1 cellular context compared by ENCODE assay signal in the genomic region with DNA sequence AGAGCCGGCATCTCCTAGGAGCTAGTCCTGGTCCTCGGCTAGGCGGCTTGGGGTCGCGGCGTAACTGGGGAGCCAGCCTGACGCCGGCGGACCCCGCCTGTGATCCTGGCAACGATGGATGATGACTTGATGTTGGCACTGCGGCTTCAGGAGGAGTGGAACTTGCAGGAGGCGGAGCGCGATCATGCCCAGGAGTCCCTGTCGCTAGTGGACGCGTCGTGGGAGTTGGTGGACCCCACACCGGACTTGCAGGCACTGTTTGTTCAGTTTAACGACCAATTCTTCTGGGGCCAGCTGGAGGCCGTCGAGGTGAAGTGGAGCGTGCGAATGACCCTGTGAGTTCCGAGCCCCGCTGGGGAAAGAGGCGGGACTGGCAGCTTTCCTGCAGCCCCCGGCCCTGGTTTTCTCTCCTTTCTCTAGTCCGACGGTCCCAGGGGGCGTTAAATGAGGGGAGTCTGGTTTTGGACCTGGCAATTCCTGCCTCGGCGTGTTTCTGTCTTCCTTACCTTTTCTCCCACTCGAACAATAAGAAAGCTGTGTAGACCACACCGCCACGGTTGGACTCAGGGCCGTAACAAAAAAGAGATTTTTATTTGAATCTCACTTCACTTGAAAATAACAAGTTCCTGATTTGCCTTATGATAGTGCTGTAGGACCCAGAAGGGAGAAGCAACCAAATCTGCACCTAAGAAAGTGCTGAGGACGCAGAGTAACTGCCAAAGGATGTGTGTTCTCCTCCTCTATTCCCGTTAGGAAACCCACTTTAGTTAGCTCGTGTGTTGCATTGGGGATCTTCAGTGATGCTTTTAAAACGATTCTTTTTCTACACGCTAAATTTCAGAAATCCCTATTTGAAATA.
TF ChIP-seq lines count a peak whose summit lies in the region.

A gene with protein sequence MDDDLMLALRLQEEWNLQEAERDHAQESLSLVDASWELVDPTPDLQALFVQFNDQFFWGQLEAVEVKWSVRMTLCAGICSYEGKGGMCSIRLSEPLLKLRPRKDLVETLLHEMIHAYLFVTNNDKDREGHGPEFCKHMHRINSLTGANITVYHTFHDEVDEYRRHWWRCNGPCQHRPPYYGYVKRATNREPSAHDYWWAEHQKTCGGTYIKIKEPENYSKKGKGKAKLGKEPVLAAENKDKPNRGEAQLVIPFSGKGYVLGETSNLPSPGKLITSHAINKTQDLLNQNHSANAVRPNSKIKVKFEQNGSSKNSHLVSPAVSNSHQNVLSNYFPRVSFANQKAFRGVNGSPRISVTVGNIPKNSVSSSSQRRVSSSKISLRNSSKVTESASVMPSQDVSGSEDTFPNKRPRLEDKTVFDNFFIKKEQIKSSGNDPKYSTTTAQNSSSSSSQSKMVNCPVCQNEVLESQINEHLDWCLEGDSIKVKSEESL (plus strand): TSS at position 24 of the 859 bp plus-strand sequence. CDS start 91 bp downstream, at position 115.

TF ChIP-seq in WTC11, 78 proteins besides CTCF, POLR2A, EP300 and RAD21 (continued from another document):
- TF ChIP-seq HMGA2 (CRISPR knock-in tag; IDR thresholded peaks at IDR 0.05): no peak
- no peak for TF ChIP-seq NFYB (CRISPR knock-in tag; conservative IDR thresholded peaks at IDR 0.05; ENCODE audit: low read depth)
- TF ChIP-seq, protein P1, sequence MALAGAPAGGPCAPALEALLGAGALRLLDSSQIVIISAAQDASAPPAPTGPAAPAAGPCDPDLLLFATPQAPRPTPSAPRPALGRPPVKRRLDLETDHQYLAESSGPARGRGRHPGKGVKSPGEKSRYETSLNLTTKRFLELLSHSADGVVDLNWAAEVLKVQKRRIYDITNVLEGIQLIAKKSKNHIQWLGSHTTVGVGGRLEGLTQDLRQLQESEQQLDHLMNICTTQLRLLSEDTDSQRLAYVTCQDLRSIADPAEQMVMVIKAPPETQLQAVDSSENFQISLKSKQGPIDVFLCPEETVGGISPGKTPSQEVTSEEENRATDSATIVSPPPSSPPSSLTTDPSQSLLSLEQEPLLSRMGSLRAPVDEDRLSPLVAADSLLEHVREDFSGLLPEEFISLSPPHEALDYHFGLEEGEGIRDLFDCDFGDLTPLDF (CRISPR knock-in tag; IDR thresholded peaks at IDR 0.05): no peak
- TF ChIP-seq, protein P2, sequence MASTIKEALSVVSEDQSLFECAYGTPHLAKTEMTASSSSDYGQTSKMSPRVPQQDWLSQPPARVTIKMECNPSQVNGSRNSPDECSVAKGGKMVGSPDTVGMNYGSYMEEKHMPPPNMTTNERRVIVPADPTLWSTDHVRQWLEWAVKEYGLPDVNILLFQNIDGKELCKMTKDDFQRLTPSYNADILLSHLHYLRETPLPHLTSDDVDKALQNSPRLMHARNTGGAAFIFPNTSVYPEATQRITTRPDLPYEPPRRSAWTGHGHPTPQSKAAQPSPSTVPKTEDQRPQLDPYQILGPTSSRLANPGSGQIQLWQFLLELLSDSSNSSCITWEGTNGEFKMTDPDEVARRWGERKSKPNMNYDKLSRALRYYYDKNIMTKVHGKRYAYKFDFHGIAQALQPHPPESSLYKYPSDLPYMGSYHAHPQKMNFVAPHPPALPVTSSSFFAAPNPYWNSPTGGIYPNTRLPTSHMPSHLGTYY (CRISPR knock-in tag; IDR thresholded peaks at IDR 0.05): no peak
- TF ChIP-seq, protein P3, sequence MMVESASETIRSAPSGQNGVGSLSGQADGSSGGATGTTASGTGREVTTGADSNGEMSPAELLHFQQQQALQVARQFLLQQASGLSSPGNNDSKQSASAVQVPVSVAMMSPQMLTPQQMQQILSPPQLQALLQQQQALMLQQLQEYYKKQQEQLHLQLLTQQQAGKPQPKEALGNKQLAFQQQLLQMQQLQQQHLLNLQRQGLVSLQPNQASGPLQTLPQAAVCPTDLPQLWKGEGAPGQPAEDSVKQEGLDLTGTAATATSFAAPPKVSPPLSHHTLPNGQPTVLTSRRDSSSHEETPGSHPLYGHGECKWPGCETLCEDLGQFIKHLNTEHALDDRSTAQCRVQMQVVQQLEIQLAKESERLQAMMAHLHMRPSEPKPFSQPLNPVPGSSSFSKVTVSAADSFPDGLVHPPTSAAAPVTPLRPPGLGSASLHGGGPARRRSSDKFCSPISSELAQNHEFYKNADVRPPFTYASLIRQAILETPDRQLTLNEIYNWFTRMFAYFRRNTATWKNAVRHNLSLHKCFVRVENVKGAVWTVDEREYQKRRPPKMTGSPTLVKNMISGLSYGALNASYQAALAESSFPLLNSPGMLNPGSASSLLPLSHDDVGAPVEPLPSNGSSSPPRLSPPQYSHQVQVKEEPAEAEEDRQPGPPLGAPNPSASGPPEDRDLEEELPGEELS (CRISPR knock-in tag; IDR thresholded peaks at IDR 0.05): peak; percentile 75; the same call in 1 of the 2 replicates
- TF ChIP-seq, protein P4, sequence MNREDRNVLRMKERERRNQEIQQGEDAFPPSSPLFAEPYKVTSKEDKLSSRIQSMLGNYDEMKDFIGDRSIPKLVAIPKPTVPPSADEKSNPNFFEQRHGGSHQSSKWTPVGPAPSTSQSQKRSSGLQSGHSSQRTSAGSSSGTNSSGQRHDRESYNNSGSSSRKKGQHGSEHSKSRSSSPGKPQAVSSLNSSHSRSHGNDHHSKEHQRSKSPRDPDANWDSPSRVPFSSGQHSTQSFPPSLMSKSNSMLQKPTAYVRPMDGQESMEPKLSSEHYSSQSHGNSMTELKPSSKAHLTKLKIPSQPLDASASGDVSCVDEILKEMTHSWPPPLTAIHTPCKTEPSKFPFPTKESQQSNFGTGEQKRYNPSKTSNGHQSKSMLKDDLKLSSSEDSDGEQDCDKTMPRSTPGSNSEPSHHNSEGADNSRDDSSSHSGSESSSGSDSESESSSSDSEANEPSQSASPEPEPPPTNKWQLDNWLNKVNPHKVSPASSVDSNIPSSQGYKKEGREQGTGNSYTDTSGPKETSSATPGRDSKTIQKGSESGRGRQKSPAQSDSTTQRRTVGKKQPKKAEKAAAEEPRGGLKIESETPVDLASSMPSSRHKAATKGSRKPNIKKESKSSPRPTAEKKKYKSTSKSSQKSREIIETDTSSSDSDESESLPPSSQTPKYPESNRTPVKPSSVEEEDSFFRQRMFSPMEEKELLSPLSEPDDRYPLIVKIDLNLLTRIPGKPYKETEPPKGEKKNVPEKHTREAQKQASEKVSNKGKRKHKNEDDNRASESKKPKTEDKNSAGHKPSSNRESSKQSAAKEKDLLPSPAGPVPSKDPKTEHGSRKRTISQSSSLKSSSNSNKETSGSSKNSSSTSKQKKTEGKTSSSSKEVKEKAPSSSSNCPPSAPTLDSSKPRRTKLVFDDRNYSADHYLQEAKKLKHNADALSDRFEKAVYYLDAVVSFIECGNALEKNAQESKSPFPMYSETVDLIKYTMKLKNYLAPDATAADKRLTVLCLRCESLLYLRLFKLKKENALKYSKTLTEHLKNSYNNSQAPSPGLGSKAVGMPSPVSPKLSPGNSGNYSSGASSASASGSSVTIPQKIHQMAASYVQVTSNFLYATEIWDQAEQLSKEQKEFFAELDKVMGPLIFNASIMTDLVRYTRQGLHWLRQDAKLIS (CRISPR knock-in tag; IDR thresholded peaks at IDR 0.05; ENCODE audit: borderline replicate concordance): no peak
- no peak for TF ChIP-seq GTF2I (CRISPR knock-in tag; conservative IDR thresholded peaks at IDR 0.05)
- TF ChIP-seq ZNF263 (CRISPR knock-in tag; IDR thresholded peaks at IDR 0.05; ENCODE audit: low read depth): no peak
